ENCODE assay signal across 36 cellular contexts in the genomic region with DNA sequence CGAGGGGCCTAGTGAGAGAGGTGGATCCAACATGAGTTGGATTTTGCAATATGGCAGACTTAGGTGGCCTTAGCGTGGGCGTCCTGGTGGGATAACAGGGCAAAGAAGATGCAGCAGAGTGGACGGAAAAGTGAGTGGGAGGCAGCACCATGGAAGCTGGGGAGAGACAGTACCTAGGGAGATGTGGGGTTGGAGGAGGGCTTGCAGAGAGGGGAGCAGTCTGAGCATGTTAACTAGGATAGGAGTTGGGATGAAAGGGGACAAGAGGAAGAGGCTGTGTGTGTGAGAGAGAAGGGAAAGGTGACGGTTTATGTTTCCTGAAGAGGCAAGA.
"Had no signal": no experiment of that assay in that cellular context is flagged by ENCODE, and none has a peak within 500 bp of the region (broad histone marks: within the 10 kb centered on the region; RNA-seq: fewer than 3 reads in every experiment).

No MANE protein-coding gene starts in this region.

- H3K9ac ChIP-seq: KMS-11 had no signal

- H3K9me3 ChIP-seq: MG63 had no signal

- DNase-seq: Karpas-422, Kasumi-1, MG63, MM.1S, MV-4-11, NCI-H1048, NCI-H1092, NCI-H1092 treated with DMSO at 0.1 percent for 48 hours, NCI-H1105, NCI-H1105 treated with DMSO at 0.1 percent for 48 hours, NCI-H1417, NCI-H1417 treated with DMSO at 0.1 percent for 48 hours, NCI-H1436, NCI-H1436 treated with DMSO at 0.1 percent for 48 hours, NCI-H146, NCI-H1694, NCI-H1694 treated with DMSO at 0.1 percent for 48 hours, NCI-H187, NCI-H187 treated with DMSO at 0.1 percent for 48 hours, NCI-H1930, NCI-H2029, NCI-H2029 treated with DMSO at 0.1 percent for 48 hours, NCI-H2081, NCI-H2081 treated with DMSO at 0.1 percent for 48 hours, NCI-H2107, NCI-H2171, NCI-H2171 treated with DMSO at 0.1 percent for 48 hours, NCI-H2227 treated with DMSO at 0.1 percent for 48 hours, NCI-H226, NCI-H345, NCI-H446, NCI-H446 treated with DMSO at 0.1 percent for 48 hours, NCI-H510A, NCI-H510A treated with DMSO at 0.1 percent for 48 hours, NCI-H524 had no signal

- H3K36me3 ChIP-seq: MG63 had no signal

- H3K4me2 ChIP-seq: KMS-11 had no signal

- H3K27me3 ChIP-seq: MG63 had no signal

- H3K27ac ChIP-seq: KMS-11 had no signal

- H3K4me3 ChIP-seq: MG63 had no signal
